ENCODE assay signal across 30 cellular contexts in genomic region chr18:65587491-65587890, GRCh38.
"Had no signal": no experiment of that assay in that cellular context is flagged by ENCODE, and none has a peak within 500 bp of the region (broad histone marks: within the 10 kb centered on the region; RNA-seq: fewer than 3 reads in every experiment).

No MANE protein-coding gene starts in this region.

- H3K9me3 ChIP-seq: gastroesophageal sphincter, neutrophil, pancreas, psoas muscle, sigmoid colon, uterus had no signal

- FAIRE-seq: keratinocyte, pancreas, small intestine had no signal

- H3K4me2 ChIP-seq: hepatocyte had no signal

- H3K36me3 ChIP-seq: gastroesophageal sphincter, neutrophil, pancreas, sigmoid colon, uterus, WERI-Rb-1 had no signal

- H3K4me3 ChIP-seq: coronary artery, dorsolateral prefrontal cortex, gastroesophageal sphincter, hepatocyte, pancreas, psoas muscle, sigmoid colon, uterus had no signal

- H3K27me3 ChIP-seq: dorsolateral prefrontal cortex, gastroesophageal sphincter, hepatocyte, neutrophil, pancreas, sigmoid colon, uterus had no signal

- ATAC-seq: activated CD4-positive, CD25-positive, alpha-beta regulatory T cell treated with anti-CD3 and anti-CD28 coated beads, Interleukin-2, amount 50 U/mL, for 24 hours; gastroesophageal sphincter; left cardiac atrium; left ventricle myocardium superior; pancreas; psoas muscle; stimulated activated memory B cell treated with anti-CD40 and anti-IgM and Interleukin-4, amounts not matched to agents 10 μg/mL and 1 μg/mL and 100 μg/mL, for 72 hours; stimulated activated naive CD8-positive, alpha-beta T cell treated with anti-CD3 and anti-CD28 coated beads, Interleukin-15, amount 100 ng/mL, for 72 hours had no signal

- H3K79me2 ChIP-seq: hepatocyte had no signal

- H3K27ac ChIP-seq: coronary artery, dorsolateral prefrontal cortex, gastroesophageal sphincter, hepatocyte, neutrophil, pancreas, psoas muscle, sigmoid colon, uterus, WERI-Rb-1 had no signal

- H3K4me1 ChIP-seq: gastroesophageal sphincter, pancreas, psoas muscle, sigmoid colon, uterus had no signal

- H2AFZ ChIP-seq: hepatocyte had no signal

- DNase-seq: activated CD4-positive, alpha-beta T cell treated with anti-CD3 and anti-CD28 coated beads for 48 hours; activated CD4-positive, alpha-beta T cell treated with anti-CD3 and anti-CD28 coated beads, Interleukin-2, amount 50 U/mL, for 48 hours; activated CD8-positive, alpha-beta memory T cell treated with anti-CD3 and anti-CD28 coated beads for 24 hours; activated effector memory CD4-positive, alpha-beta T cell treated with Interleukin-2 at 50 U/mL for 16 hours; activated naive CD4-positive, alpha-beta T cell treated with Interleukin-2 at 50 U/mL for 16 hours; anterior cingulate cortex; dorsolateral prefrontal cortex; effector memory CD4-positive, alpha-beta T cell; erythroblast; left cardiac atrium; left ventricle myocardium superior; nephron progenitor cell; pancreas; psoas muscle; sigmoid colon; small intestine; stimulated activated CD4-positive, alpha-beta T cell treated with anti-CD3 and anti-CD28 coated beads, Interleukin-4, amount 100 ng/mL, for 4 hours; stimulated activated CD8-positive, alpha-beta memory T cell treated with anti-CD3 and anti-CD28 coated beads, Interleukin-4, amount 100 ng/mL, for 48 hours; stimulated activated naive CD8-positive, alpha-beta T cell treated with anti-CD3 and anti-CD28 coated beads, Interleukin-15, amount 100 ng/mL, for 72 hours; substantia nigra; T1000; uterus; WERI-Rb-1 had no signal
